ENCODE assay signal across 8 cellular contexts in the genomic region with DNA sequence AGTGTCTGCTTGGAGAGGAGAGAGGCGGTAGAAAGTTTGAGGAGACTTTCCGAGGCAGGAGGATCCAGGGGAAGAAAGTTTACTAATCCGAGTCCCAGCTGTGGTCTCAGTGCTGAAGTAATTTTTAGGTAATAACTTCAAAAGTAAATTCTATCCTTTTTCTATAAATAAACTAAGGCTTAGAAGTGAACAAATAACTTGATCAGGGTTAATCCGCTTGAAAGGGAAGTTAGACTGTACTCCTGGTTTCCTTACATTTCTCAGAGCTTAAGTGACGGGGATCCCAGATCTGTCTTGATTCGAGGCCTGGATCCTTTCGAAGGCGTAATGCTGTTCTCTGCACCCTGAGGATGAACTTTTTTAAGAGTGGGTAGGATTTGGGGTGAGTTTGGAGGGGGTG. TPM values are rescaled to one million over a fixed set of nuclear protein-coding genes. Genes with fewer than 3 reads are reported as not detected.
DNase-seq lines count a peak whose midpoint lies in the region; ATAC-seq, FAIRE-seq and TF ChIP-seq lines count a peak whose summit lies in the region.

No MANE protein-coding gene starts in this region.

- TF ChIP-seq CTCF in A549 (IDR thresholded peaks at IDR 0.05) (no peak), MCF 10A (IDR thresholded peaks at IDR 0.05; ENCODE audit: unreplicated experiment) (no peak)

- H3K4me3 Mint-ChIP-seq in MCF 10A (ENCODE audit: unreplicated experiment), result peak overlapping the region; percentile 86

- POLR2A ChIA-PET in A549 (lab: Yijun Ruan, JAX) (no interaction called here), MCF 10A (lab: Yijun Ruan, JAX) (interaction anchor here (0.6 to 5.3 kb wide), 20 partner anchors 9 to 548 kb away, joined by 3 to 51 read pairs (median 9); a partner anchor contains a TSS)

- peak overlapping the region; percentile 100 for H3K27ac Mint-ChIP-seq in MCF 10A (ENCODE audit: low read depth, unreplicated experiment)

- TF ChIP-seq POLR2A in A549 (IDR thresholded peaks at IDR 0.05; ENCODE audit: low read length), result no peak

- no peaks in the 10 kb centered on the region for H3K9me3 Mint-ChIP-seq in MCF 10A (ENCODE audit: unreplicated experiment)

- no peak overlapping the region for H3K9ac ChIP-seq in HUES48 (ENCODE audit: low read depth, low read length)

- H3K27ac ChIP-seq in A549 (peak overlapping the region; percentile 97 to 98; a peak in 3 of 6 replicates), HUES48 (ENCODE audit: low read depth, low read length) (no peak overlapping the region)

- H3K36me3 ChIP-seq in HUES48 (ENCODE audit: control insufficient read depth, insufficient read depth, low read length), result peaks cover 36% of the 10 kb centered on the region

- FAIRE-seq in A549 (lab: Jason Lieb, UNC), result no peak

- no TSS peak for BruUV-seq in MCF 10A (replicated peaks; lab: Mats Ljungman, UMichigan)

- DNase-seq in A549 (ENCODE audit: low read depth in 1 of 2, low spot score in 1 of 2), result no peak
- DNase-seq in MCF 10A (ENCODE audit: unreplicated experiment), result no peak
- DNase-seq in stimulated activated CD4-positive, alpha-beta T cell treated with anti-CD3 and anti-CD28 coated beads, Interleukin-15, amount 100 ng/mL, for 24 hours, result no peak

- intact Hi-C loops in MCF 10A (cut with micrococcal nuclease), result loop anchor here (5.0 to 10.0 kb wide), 3 partner anchors 51 to 629 kb away; no protein-coding TSS in a partner anchor

- H3K4me3 ChIP-seq in A549, result peak overlapping the region; percentile 92
- peak overlapping the region; percentile 70 for H3K4me3 ChIP-seq in HUES48 (ENCODE audit: low read depth, low read length)
- H3K4me3 ChIP-seq in mononuclear cell (ENCODE audit: low read length), result peak overlapping the region; percentile 79

- H3K27me3 ChIP-seq in HUES48 (ENCODE audit: control insufficient read depth, insufficient read depth, low read length) (no peaks in the 10 kb centered on the region), mononuclear cell (ENCODE audit: insufficient read depth, low read length) (no peaks in the 10 kb centered on the region)

- CTCF ChIA-PET in A549 (lab: Yijun Ruan, JAX), result interaction anchor here (1.0 to 4.2 kb wide), 8 partner anchors 10 to 327 kb away, joined by 3 to 30 read pairs (median 3); no protein-coding TSS in a partner anchor
- CTCF ChIA-PET in MCF 10A (lab: Yijun Ruan, JAX), result interaction anchor here (0.7 to 4.5 kb wide), 6 partner anchors 11 to 547 kb away, joined by 4 to 36 read pairs (median 5); a partner anchor contains a TSS

- 88% methylated on average over 8 of the region's 8 CpGs for WGBS in A549 (ENCODE audit: missing lambda C conversion rate)

- TF ChIP-seq RAD21 in A549 (conservative IDR thresholded peaks at IDR 0.05 in 1 of 2, IDR thresholded peaks at IDR 0.05 in 1 of 2), result no peak

- H3K9me3 ChIP-seq in A549 (no peaks in the 10 kb centered on the region), HUES48 (ENCODE audit: control insufficient read depth, insufficient read depth, low read length) (no peaks in the 10 kb centered on the region), mononuclear cell (ENCODE audit: low read depth, low read length) (no peaks in the 10 kb centered on the region)

- H3K36me3 Mint-ChIP-seq in MCF 10A (ENCODE audit: insufficient read depth, unreplicated experiment), result peaks cover 22% of the 10 kb centered on the region

- no peak for TF ChIP-seq EP300 in A549 (IDR thresholded peaks at IDR 0.05)

- H3K4me2 ChIP-seq in A549, result peak overlapping the region; percentile 90

- peaks cover 34% of the 10 kb centered on the region for H3K4me1 Mint-ChIP-seq in MCF 10A (ENCODE audit: insufficient read depth, unreplicated experiment)

- no peaks in the 10 kb centered on the region for H3K27me3 Mint-ChIP-seq in MCF 10A (ENCODE audit: insufficient read depth, unreplicated experiment)

- ATAC-seq in A549 (no peak), HG03196 (IDR thresholded peaks at IDR 0.05; ENCODE audit: unreplicated experiment) (no peak), GM18520 (IDR thresholded peaks at IDR 0.05; ENCODE audit: unreplicated experiment) (no peak), GM19324 (IDR thresholded peaks at IDR 0.05; ENCODE audit: low FRiP score, unreplicated experiment) (no peak)

- H3K4me1 ChIP-seq in A549, result peaks cover 38% of the 10 kb centered on the region
- H3K4me1 ChIP-seq in HUES48 (ENCODE audit: control insufficient read depth, insufficient read depth, low read length), result peaks cover 27% of the 10 kb centered on the region
- H3K4me1 ChIP-seq in mononuclear cell (ENCODE audit: insufficient read depth, low read length), result peaks cover 63% of the 10 kb centered on the region

TF ChIP-seq in A549, 52 proteins besides CTCF, POLR2A, EP300 and RAD21:
- TF ChIP-seq HOXA7 (CRISPR knock-in tag; IDR thresholded peaks at IDR 0.05) (no peak), EHF (CRISPR knock-in tag; IDR thresholded peaks at IDR 0.05) (no peak), CBX8 (IDR thresholded peaks at IDR 0.05) (no peak)
- TF ChIP-seq, protein P1, sequence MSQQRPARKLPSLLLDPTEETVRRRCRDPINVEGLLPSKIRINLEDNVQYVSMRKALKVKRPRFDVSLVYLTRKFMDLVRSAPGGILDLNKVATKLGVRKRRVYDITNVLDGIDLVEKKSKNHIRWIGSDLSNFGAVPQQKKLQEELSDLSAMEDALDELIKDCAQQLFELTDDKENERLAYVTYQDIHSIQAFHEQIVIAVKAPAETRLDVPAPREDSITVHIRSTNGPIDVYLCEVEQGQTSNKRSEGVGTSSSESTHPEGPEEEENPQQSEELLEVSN (IDR thresholded peaks at IDR 0.05; ENCODE audit: borderline replicate concordance, low read depth), result no peak

RNA-seq across cellular contexts. Expression of a gene that starts 2.6 kb away (rescaled TPM):
- polyA plus RNA-seq in A549 (2011; rRNA removed), result 9.0 and 11.5 TPM in 2 replicates
- polyA plus RNA-seq in A549 (2012; cell fraction: cytosol; rRNA removed), result 6.3 and 8.9 TPM in 2 replicates
- 16.9 and 20.7 TPM in 2 replicates for polyA plus RNA-seq in A549 (2012; cell fraction: nucleus; rRNA removed)
- 9.5 to 10.1 TPM (median 10.0 TPM) in 3 replicates for polyA plus RNA-seq in A549 (2017; fragmentation: RNase III; extraction: RNeasy Plus Mini Kit Qiagen cat#74134 plus additional on column Dnase treatment)
- polyA minus RNA-seq in A549 (2011; rRNA and poly(A)+ RNA removed), result 20.5 and 22.2 TPM in 2 replicates
- total RNA-seq in MCF 10A (2022), result 18.2 and 21.3 TPM in 2 replicates
- 30.2 TPM for total RNA-seq in mononuclear cell
